ENCODE assay signal across 28 cellular contexts in genomic region chr9:123541441-123541840, GRCh38.
DNase-seq lines count a peak whose midpoint lies in the region; ATAC-seq and TF ChIP-seq lines count a peak whose summit lies in the region.
"Had no signal": no experiment of that assay in that cellular context is flagged by ENCODE, and none has a peak within 500 bp of the region (broad histone marks: within the 10 kb centered on the region; RNA-seq: fewer than 3 reads in every experiment).

No MANE protein-coding gene starts in this region.

- no peak overlapping the region for H3K27ac ChIP-seq in heart right ventricle
- no peak overlapping the region for H3K27ac ChIP-seq in upper lobe of right lung
- H3K27ac ChIP-seq in Karpas-422 (ENCODE audit: low read length): no peak overlapping the region
- H3K27ac ChIP-seq: A549, ascending aorta, cardiac muscle cell, coronary artery, epithelial cell of prostate, thoracic aorta, vagina had no signal

- H3K79me2 ChIP-seq in Karpas-422 (ENCODE audit: low read length): no peaks in the 10 kb centered on the region

- TF ChIP-seq CTCF in heart right ventricle (IDR thresholded peaks at IDR 0.05) (no peak), upper lobe of right lung (IDR thresholded peaks at IDR 0.05) (no peak), lower leg skin (IDR thresholded peaks at IDR 0.05) (no peak)

- 0 out of 2 replicates have a peak, but pooled peaks cover 3% of the 10 kb centered on the region for H4K20me1 ChIP-seq in Karpas-422 (ENCODE audit: insufficient read depth, low read depth, low read length)

- ATAC-seq in Right ventricle myocardium superior (ENCODE audit: poor library complexity) (peak; percentile 87), heart right ventricle (peak in 7 of 8 donors; percentile 42 to 83 (median 64)), upper lobe of right lung (peak; percentile 24), HG02623 (IDR thresholded peaks at IDR 0.05; ENCODE audit: unreplicated experiment) (no peak)
- ATAC-seq: A549, HCT116, T-helper 17 cell had no signal

- H3K36me3 ChIP-seq in heart right ventricle (no peaks in the 10 kb centered on the region), upper lobe of right lung (no peaks in the 10 kb centered on the region), Karpas-422 (ENCODE audit: insufficient read depth, low read length) (no peaks in the 10 kb centered on the region)
- H3K36me3 ChIP-seq: ascending aorta, cardiac muscle cell, thoracic aorta, vagina had no signal

- no peak for TF ChIP-seq POLR2A in lower leg skin (IDR thresholded peaks at IDR 0.05)

- H3K9ac ChIP-seq in Karpas-422 (ENCODE audit: low read length): no peak overlapping the region

- H3K27me3 ChIP-seq in heart right ventricle (no peaks in the 10 kb centered on the region), upper lobe of right lung (no peaks in the 10 kb centered on the region), Karpas-422 (ENCODE audit: low read length) (no peaks in the 10 kb centered on the region)
- H3K27me3 ChIP-seq: ascending aorta, cardiac muscle cell, vagina had no signal

- H3K4me1 ChIP-seq in heart right ventricle (peaks cover 0 to 10% (median 4%) of the 10 kb centered on the region in 9 donors), upper lobe of right lung (no peaks in the 10 kb centered on the region), Karpas-422 (ENCODE audit: low read length) (no peaks in the 10 kb centered on the region)
- H3K4me1 ChIP-seq: A549, ascending aorta, vagina had no signal

- intact Hi-C loops in Right ventricle myocardium superior (cut with DNase I) (loop anchor here (5.0 kb wide), 1 partner anchor 501 kb away; no protein-coding TSS in a partner anchor), cardiac septum (cut with DNase I) (loop anchor here (2.0 kb wide), 1 partner anchor 139 kb away; no protein-coding TSS in a partner anchor), heart right ventricle (cut with DNase I) (loop anchor here in 6 of 10 donors (2.0 to 10.0 kb wide), 3 partner anchors 133 to 503 kb away; no protein-coding TSS in a partner anchor), upper lobe of right lung (cut with DNase I) (loop anchor here (5.0 kb wide), 1 partner anchor 501 kb away; no protein-coding TSS in a partner anchor), lower leg skin (cut with DNase I; ENCODE audit: low total_unique reads) (no loop called here)

- no peak overlapping the region for H3K4me3 ChIP-seq in heart right ventricle
- no peak overlapping the region for H3K4me3 ChIP-seq in upper lobe of right lung
- no peak overlapping the region for H3K4me3 ChIP-seq in lower leg skin (ENCODE audit: low read depth, poor library complexity, severe bottlenecking)
- H3K4me3 ChIP-seq in Karpas-422 (ENCODE audit: low read length): no peak overlapping the region
- H3K4me3 ChIP-seq: A549, ascending aorta, cardiac muscle cell, coronary artery, smooth muscle cell, thoracic aorta, vagina had no signal

- H2AFZ ChIP-seq in Karpas-422 (ENCODE audit: low read length): no peak overlapping the region

- no peaks in the 10 kb centered on the region for H3K9me2 ChIP-seq in Karpas-422 (replicated peaks; ENCODE audit: insufficient read depth, low read length)

- no peak overlapping the region for H3K4me2 ChIP-seq in Karpas-422 (ENCODE audit: low read depth, low read length, poor library complexity, severe bottlenecking)
- H3K4me2 ChIP-seq: A549, smooth muscle cell had no signal

- H3K9me3 ChIP-seq in heart right ventricle (no peaks in the 10 kb centered on the region), upper lobe of right lung (no peaks in the 10 kb centered on the region), Karpas-422 (ENCODE audit: low read length) (no peaks in the 10 kb centered on the region)
- H3K9me3 ChIP-seq: A549, ascending aorta, thoracic aorta, vagina had no signal

- WGBS in heart right ventricle, 2 donors: 51 to 62% methylated on average over 6 of the region's 6 CpGs
- WGBS in lower leg skin, 2 donors: 71 to 73% methylated on average over 6 of the region's 6 CpGs

- DNase-seq in Right ventricle myocardium superior (no peak), cardiac septum (ENCODE audit: low spot score) (no peak), NCI-H524 (lab: John Stamatoyannopoulos, UW) (peak; percentile 78 to 87), heart right ventricle (peak in 1 of 2 donors; percentile 19), upper lobe of right lung (no peak), lower leg skin (ENCODE audit: low spot score in 2 of 2) (no peak), Karpas-422 (no peak)
- DNase-seq: activated CD4-positive, alpha-beta T cell treated with anti-CD3 and anti-CD28 coated beads, Interleukin-2, amount 50 U/mL, for 1 hour; activated CD4-positive, CD25-positive, alpha-beta regulatory T cell; activated effector memory CD4-positive, alpha-beta T cell treated with anti-CD3 and anti-CD28 coated beads, Interleukin-2, amount 50 U/mL, for 16 hours; activated naive CD8-positive, alpha-beta T cell treated with anti-CD3 and anti-CD28 coated beads, Interleukin-2, amount 10 ng/mL, durations not matched to agents 7 days and 5 days; activated T-cell treated with anti-CD3 and anti-CD28 coated beads, Interleukin-2, amount 50 U/mL, for 1 hour; DMS53; effector memory CD4-positive, alpha-beta T cell; glutamatergic neuron; OCI-M1; stimulated activated CD4-positive, alpha-beta T cell treated with anti-CD3 and anti-CD28 coated beads, Interleukin-1b, Interleukin-23, amount 100 ng/mL, for 48 hours; T-helper 17 cell had no signal

Comparison
In these comparisons a context has a peak if more than half of its experiments do, and no peak if none do; other contexts are left out.
1. DNase-seq: peak in NCI-H524 (2 of 2); none in Right ventricle myocardium superior (single experiment), cardiac septum (single experiment), upper lobe of right lung (single experiment), lower leg skin (0 of 2) and Karpas-422 (single experiment).